Comparison of ENCODE assay signal across 1 cellular context in genomic region chr6:116277124-116277523, GRCh38.
TF ChIP-seq lines count a peak whose summit lies in the region.

No MANE protein-coding gene starts in this region.

TF ChIP-seq in GM23338, 12 proteins besides CTCF, POLR2A, EP300 and RAD21 (continued from another document):
- no peak for TF ChIP-seq ZNF462 (CRISPR knock-in tag; IDR thresholded peaks at IDR 0.05)
- TF ChIP-seq EZH2 (IDR thresholded peaks at IDR 0.05; ENCODE audit: low read depth, unreplicated experiment): no peak
- no peak for TF ChIP-seq NANOG (IDR thresholded peaks at IDR 0.05; ENCODE audit: borderline replicate concordance)
- no peak for TF ChIP-seq ZNF114 (CRISPR knock-in tag; IDR thresholded peaks at IDR 0.05)
- TF ChIP-seq ETS1 (IDR thresholded peaks at IDR 0.05): no peak
- no peak for TF ChIP-seq JUNB (IDR thresholded peaks at IDR 0.05; ENCODE audit: unreplicated experiment)
